In the genomic region with DNA sequence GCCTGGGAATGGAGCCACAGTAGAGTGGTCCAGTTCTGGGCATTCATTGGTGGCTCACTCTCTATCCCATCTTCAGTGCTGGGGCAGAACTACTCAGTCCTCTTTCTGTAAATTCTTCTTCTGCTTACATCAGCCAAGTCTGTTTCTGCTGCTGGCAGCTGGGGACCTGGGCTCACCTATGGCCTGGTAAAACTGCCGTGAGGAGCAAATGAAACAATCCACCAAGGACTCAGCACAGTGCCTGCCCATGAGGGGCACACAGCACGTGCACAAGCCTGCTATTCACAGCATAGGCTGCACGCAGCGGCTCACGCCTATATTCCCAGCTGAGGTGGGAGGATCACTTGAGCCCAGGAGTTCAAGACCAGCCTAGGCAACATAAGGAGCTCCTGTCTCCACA, we compare ENCODE assay signal across 2 cellular contexts.
A peak's percentile ranks its signal among the peaks of the same experiment; 100 is the strongest.
TF ChIP-seq lines count a peak whose summit lies in the region.

No MANE protein-coding gene starts in this region.

TF ChIP-seq in A549, 52 proteins besides CTCF, POLR2A, EP300 and RAD21 (continued from another document):
- TF ChIP-seq, protein P1, sequence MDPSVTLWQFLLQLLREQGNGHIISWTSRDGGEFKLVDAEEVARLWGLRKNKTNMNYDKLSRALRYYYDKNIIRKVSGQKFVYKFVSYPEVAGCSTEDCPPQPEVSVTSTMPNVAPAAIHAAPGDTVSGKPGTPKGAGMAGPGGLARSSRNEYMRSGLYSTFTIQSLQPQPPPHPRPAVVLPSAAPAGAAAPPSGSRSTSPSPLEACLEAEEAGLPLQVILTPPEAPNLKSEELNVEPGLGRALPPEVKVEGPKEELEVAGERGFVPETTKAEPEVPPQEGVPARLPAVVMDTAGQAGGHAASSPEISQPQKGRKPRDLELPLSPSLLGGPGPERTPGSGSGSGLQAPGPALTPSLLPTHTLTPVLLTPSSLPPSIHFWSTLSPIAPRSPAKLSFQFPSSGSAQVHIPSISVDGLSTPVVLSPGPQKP (IDR thresholded peaks at IDR 0.05; ENCODE audit: low read depth, low read length), result no peak
- no peak for TF ChIP-seq TP53 (CRISPR knock-in tag; IDR thresholded peaks at IDR 0.05)
- no peak for TF ChIP-seq GATA3 (IDR thresholded peaks at IDR 0.05; ENCODE audit: borderline replicate concordance)
- TF ChIP-seq ZNF302 (CRISPR knock-in tag; IDR thresholded peaks at IDR 0.05), result no peak
- no peak for TF ChIP-seq RFX5 (IDR thresholded peaks at IDR 0.05)
- TF ChIP-seq BHLHE40 (IDR thresholded peaks at IDR 0.05; ENCODE audit: low read depth, low read length), result no peak
- no peak for TF ChIP-seq POLR2AphosphoS2 (conservative IDR thresholded peaks at IDR 0.05; ENCODE audit: low read length)

TF ChIP-seq in HEK293, 187 proteins besides CTCF, POLR2A, EP300 and RAD21 (continued from another document):
- peak; percentile 18; the same call in 1 of the 2 replicates for TF ChIP-seq ZBTB17 (tag by site-specific recombination; IDR thresholded peaks at IDR 0.05)
- TF ChIP-seq ZNF335 (tag by site-specific recombination; conservative IDR thresholded peaks at IDR 0.05), result peak; percentile 53
- TF ChIP-seq HOXA7 (CRISPR knock-in tag; IDR thresholded peaks at IDR 0.05; ENCODE audit: borderline replicate concordance), result no peak
